In the genomic region with DNA sequence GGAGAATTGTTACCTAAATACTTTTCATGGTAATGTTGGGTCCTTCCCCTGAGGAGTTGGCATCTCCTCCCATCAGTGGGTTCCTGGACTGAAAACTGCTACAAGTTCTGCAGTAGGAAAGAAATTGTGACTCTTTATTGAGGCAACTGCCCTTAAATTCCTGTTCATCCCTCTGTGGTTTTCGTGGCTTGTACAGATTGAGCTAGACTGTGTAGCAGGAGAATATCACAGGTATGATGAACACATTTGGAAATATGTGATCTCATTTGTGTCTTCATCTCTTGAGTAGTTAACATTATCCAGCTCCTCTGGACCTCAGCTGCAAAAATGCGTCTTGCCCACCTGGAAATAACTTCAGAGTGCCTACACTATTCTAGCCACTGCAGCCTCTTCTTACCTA, we compare ENCODE assay signal across 18 cellular contexts.
DNase-seq lines count a peak whose midpoint lies in the region; ATAC-seq and TF ChIP-seq lines count a peak whose summit lies in the region.
"Had no signal": no experiment of that assay in that cellular context is flagged by ENCODE, and none has a peak within 500 bp of the region (broad histone marks: within the 10 kb centered on the region; RNA-seq: fewer than 3 reads in every experiment).

No MANE protein-coding gene starts in this region.

- H3K4me3 ChIP-seq in adipocyte (ENCODE audit: low read length) (no peak overlapping the region), kidney epithelial cell (ENCODE audit: low read depth, low read length) (no peak overlapping the region)
- H3K4me3 ChIP-seq: SJSA1 had no signal

- H3K9ac ChIP-seq in adipocyte (ENCODE audit: low read length): no peak overlapping the region

- peaks cover 30% of the 10 kb centered on the region for H3K4me1 Mint-ChIP-seq in activated T-cell treated with anti-CD3 and anti-CD28 coated beads, Interleukin-2, amount 50 U/mL, for 72 hours (ENCODE audit: low read depth)

- H3K9me3 ChIP-seq in KOPT-K1 (ENCODE audit: insufficient read depth, low read length, poor library complexity, severe bottlenecking) (peaks cover 5% of the 10 kb centered on the region), adipocyte (ENCODE audit: control insufficient read depth, low read length) (no peaks in the 10 kb centered on the region)
- H3K9me3 ChIP-seq: SJSA1 had no signal

- no peak overlapping the region for H3K27ac Mint-ChIP-seq in activated T-cell treated with anti-CD3 and anti-CD28 coated beads, Interleukin-2, amount 50 U/mL, for 72 hours
- H3K27ac Mint-ChIP-seq: activated CD8-positive, alpha-beta memory T cell treated with anti-CD3 and anti-CD28 coated beads, Interleukin-2, amount 10 ng/mL, durations not matched to agents 7 days and 5 days; CD8-positive, alpha-beta T cell; dendritic cell treated with granulocyte-macrophage colony-stimulating factor and Interleukin-4, amounts not matched to agents 40 ng/mL and 50 ng/mL, for 4 days; nephron progenitor cell; type B pancreatic cell had no signal

- no peak for ATAC-seq in activated T-cell treated with anti-CD3 and anti-CD28 coated beads, Interleukin-2, amount 50 U/mL, for 72 hours (replicated peaks in 1 of 2)
- ATAC-seq in HG03354 (IDR thresholded peaks at IDR 0.05; ENCODE audit: poor library complexity, severe bottlenecking, unreplicated experiment) (no peak), GM18870 (IDR thresholded peaks at IDR 0.05; ENCODE audit: unreplicated experiment) (no peak)
- ATAC-seq: activated CD8-positive, alpha-beta memory T cell treated with anti-CD3 and anti-CD28 coated beads, Interleukin-2, amount 10 ng/mL, durations not matched to agents 7 days and 5 days; CD8-positive, alpha-beta T cell had no signal

- no peaks in the 10 kb centered on the region for H3K4me1 ChIP-seq in adipocyte (ENCODE audit: control insufficient read depth, insufficient read depth, low read length)
- H3K4me1 ChIP-seq: SJSA1 had no signal

- H3K9me3 Mint-ChIP-seq in activated T-cell treated with anti-CD3 and anti-CD28 coated beads, Interleukin-2, amount 50 U/mL, for 72 hours: no peaks in the 10 kb centered on the region
- H3K9me3 Mint-ChIP-seq: CD8-positive, alpha-beta T cell had no signal

- H3K27me3 Mint-ChIP-seq in activated T-cell treated with anti-CD3 and anti-CD28 coated beads, Interleukin-2, amount 50 U/mL, for 72 hours (ENCODE audit: low read depth): no peaks in the 10 kb centered on the region
- H3K27me3 Mint-ChIP-seq: dendritic cell treated with granulocyte-macrophage colony-stimulating factor and Interleukin-4, amounts not matched to agents 40 ng/mL and 50 ng/mL, for 4 days; type B pancreatic cell had no signal

- H3K27me3 ChIP-seq in adipocyte (replicated peaks; ENCODE audit: control insufficient read depth, insufficient read depth, low read length) (no peaks in the 10 kb centered on the region), kidney epithelial cell (ENCODE audit: control insufficient read depth, insufficient read depth, low read length) (no peaks in the 10 kb centered on the region)
- H3K27me3 ChIP-seq: SJSA1 had no signal

- H3K36me3 ChIP-seq in KOPT-K1 (ENCODE audit: insufficient read depth, low read length) (peaks cover 17% of the 10 kb centered on the region), adipocyte (ENCODE audit: control insufficient read depth, insufficient read depth, low read length, severe bottlenecking) (no peaks in the 10 kb centered on the region), kidney epithelial cell (ENCODE audit: control insufficient read depth, insufficient read depth, low read length) (no peaks in the 10 kb centered on the region)
- H3K36me3 ChIP-seq: SJSA1, WERI-Rb-1 had no signal

- DNase-seq in EL (peak; percentile 46), adipocyte (ENCODE audit: low read depth) (peak; percentile 19), kidney epithelial cell (ENCODE audit: low read depth) (peak; percentile 23), HEK293T (ENCODE audit: extremely low spot score) (no peak)
- no peak for DNase-seq in activated T-cell treated with anti-CD3 and anti-CD28 coated beads, Interleukin-2, amount 50 U/mL, for 72 hours
- DNase-seq: activated CD8-positive, alpha-beta memory T cell treated with anti-CD3 and anti-CD28 coated beads, Interleukin-2, amount 10 ng/mL, durations not matched to agents 7 days and 5 days; activated naive CD4-positive, alpha-beta T cell treated with anti-CD3 and anti-CD28 coated beads, Interleukin-2, amount 50 U/mL, for 16 hours; CD8-positive, alpha-beta T cell; NCI-H1092 treated with DMSO at 0.1 percent for 48 hours; nephron progenitor cell; stimulated activated CD4-positive, alpha-beta T cell treated with anti-CD3 and anti-CD28 coated beads, Interleukin-2, amount 100 ng/mL, for 24 hours; WERI-Rb-1 had no signal

- CTCF ChIA-PET in HEK293T (lab: Yijun Ruan, JAX): no interaction called here

- POLR2A ChIA-PET in HEK293T (lab: Yijun Ruan, JAX): no interaction called here

- H3K36me3 Mint-ChIP-seq in activated T-cell treated with anti-CD3 and anti-CD28 coated beads, Interleukin-2, amount 50 U/mL, for 72 hours (ENCODE audit: insufficient read depth in 2 of 2): peaks cover 0 to 2% of the 10 kb centered on the region in 2 donors
- H3K36me3 Mint-ChIP-seq: CD8-positive, alpha-beta T cell; type B pancreatic cell had no signal

- TF ChIP-seq CTCF in kidney epithelial cell (IDR thresholded peaks at IDR 0.05; ENCODE audit: insufficient read depth, low read length, poor library complexity, severe bottlenecking): no peak

- no peak overlapping the region for H3K4me3 Mint-ChIP-seq in activated T-cell treated with anti-CD3 and anti-CD28 coated beads, Interleukin-2, amount 50 U/mL, for 72 hours
- H3K4me3 Mint-ChIP-seq: activated CD8-positive, alpha-beta memory T cell treated with anti-CD3 and anti-CD28 coated beads, Interleukin-2, amount 10 ng/mL, durations not matched to agents 7 days and 5 days; CD8-positive, alpha-beta T cell; dendritic cell treated with granulocyte-macrophage colony-stimulating factor and Interleukin-4, amounts not matched to agents 40 ng/mL and 50 ng/mL, for 4 days; nephron progenitor cell; type B pancreatic cell had no signal

- H3K27ac ChIP-seq in KOPT-K1 (ENCODE audit: low read depth, low read length, poor library complexity, severe bottlenecking): peak overlapping the region; percentile 100
- H3K27ac ChIP-seq: SJSA1, WERI-Rb-1 had no signal

TF ChIP-seq in HEK293T, 16 proteins besides CTCF, POLR2A, EP300 and RAD21:
- TF ChIP-seq CTBP1 (IDR thresholded peaks at IDR 0.05; ENCODE audit: borderline replicate concordance): no peak
- TF ChIP-seq, protein P1, sequence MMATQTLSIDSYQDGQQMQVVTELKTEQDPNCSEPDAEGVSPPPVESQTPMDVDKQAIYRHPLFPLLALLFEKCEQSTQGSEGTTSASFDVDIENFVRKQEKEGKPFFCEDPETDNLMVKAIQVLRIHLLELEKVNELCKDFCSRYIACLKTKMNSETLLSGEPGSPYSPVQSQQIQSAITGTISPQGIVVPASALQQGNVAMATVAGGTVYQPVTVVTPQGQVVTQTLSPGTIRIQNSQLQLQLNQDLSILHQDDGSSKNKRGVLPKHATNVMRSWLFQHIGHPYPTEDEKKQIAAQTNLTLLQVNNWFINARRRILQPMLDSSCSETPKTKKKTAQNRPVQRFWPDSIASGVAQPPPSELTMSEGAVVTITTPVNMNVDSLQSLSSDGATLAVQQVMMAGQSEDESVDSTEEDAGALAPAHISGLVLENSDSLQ (IDR thresholded peaks at IDR 0.05): no peak
- no peak for TF ChIP-seq HDGF (IDR thresholded peaks at IDR 0.05; ENCODE audit: borderline replicate concordance)
- TF ChIP-seq TARDBP (IDR thresholded peaks at IDR 0.05): no peak
- TF ChIP-seq ARNT (IDR thresholded peaks at IDR 0.05): no peak
- no peak for TF ChIP-seq FOXA1 (IDR thresholded peaks at IDR 0.05)
- TF ChIP-seq NFRKB (IDR thresholded peaks at IDR 0.05): no peak
- no peak for TF ChIP-seq SP1 (IDR thresholded peaks at IDR 0.05)
- no peak for TF ChIP-seq LEF1 (IDR thresholded peaks at IDR 0.05; ENCODE audit: borderline replicate concordance)
- no peak for TF ChIP-seq FOXM1 (IDR thresholded peaks at IDR 0.05; ENCODE audit: borderline replicate concordance)
- TF ChIP-seq FOXK2 (IDR thresholded peaks at IDR 0.05): no peak
- TF ChIP-seq L3MBTL2 (conservative IDR thresholded peaks at IDR 0.05): no peak
- TF ChIP-seq SUZ12 (IDR thresholded peaks at IDR 0.05): no peak
- TF ChIP-seq ZNF384 (IDR thresholded peaks at IDR 0.05): no peak
- TF ChIP-seq ELF4 (IDR thresholded peaks at IDR 0.05): no peak
- no peak for TF ChIP-seq BHLHE40 (IDR thresholded peaks at IDR 0.05; ENCODE audit: borderline replicate concordance)

Comparison
In these comparisons a context has a peak if more than half of its experiments do, and no peak if none do; other contexts are left out.
1. DNase-seq: peak in EL (single experiment), adipocyte (single experiment) and kidney epithelial cell (single experiment); none in activated T-cell treated with anti-CD3 and anti-CD28 coated beads, Interleukin-2, amount 50 U/mL, for 72 hours (0 of 2) and HEK293T (single experiment).